15 cellular contexts compared by ENCODE assay signal in the genomic region with DNA sequence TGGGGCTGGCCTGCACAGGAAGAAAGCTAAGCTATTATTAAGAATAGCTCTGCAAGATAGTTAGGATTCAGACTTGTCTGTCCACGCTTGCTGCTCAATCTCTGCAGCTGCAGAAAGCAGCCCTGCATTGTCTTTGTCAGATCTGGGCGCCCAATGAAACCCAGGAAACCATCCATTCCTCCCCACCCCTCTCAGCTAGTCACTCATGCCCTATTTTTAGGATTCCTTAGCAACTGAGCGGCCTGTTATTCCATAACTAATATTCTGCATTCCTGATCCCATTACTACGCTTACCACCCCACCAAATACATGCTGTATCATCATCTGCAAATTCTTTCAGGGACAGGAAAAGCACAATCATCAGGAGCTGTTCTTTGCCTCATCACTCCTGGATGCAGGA. TPM values are rescaled to one million over a fixed set of nuclear protein-coding genes. Genes with fewer than 3 reads are reported as not detected.
DNase-seq lines count a peak whose midpoint lies in the region; ATAC-seq and TF ChIP-seq lines count a peak whose summit lies in the region.
"Had no signal": no experiment of that assay in that cellular context is flagged by ENCODE, and none has a peak within 500 bp of the region (broad histone marks: within the 10 kb centered on the region; RNA-seq: fewer than 3 reads in every experiment).

No MANE protein-coding gene starts in this region.

- H3K4me3 ChIP-seq in AG09309 (ENCODE audit: control insufficient read depth, low read depth, low read length): no peak overlapping the region
- no peak overlapping the region for H3K4me3 ChIP-seq in IMR-90 (ENCODE audit: insufficient read depth, low read depth, low read length)
- no peak overlapping the region for H3K4me3 ChIP-seq in endodermal cell (ENCODE audit: low read length)
- no peak overlapping the region for H3K4me3 ChIP-seq in neural progenitor cell
- H3K4me3 ChIP-seq: breast epithelium, tibial nerve had no signal

- H3K9ac ChIP-seq in IMR-90 (ENCODE audit: low read depth, low read length) (no peak overlapping the region), endodermal cell (ENCODE audit: extremely low read depth, low read length, poor library complexity, severe bottlenecking) (no peak overlapping the region), neural progenitor cell (no peak overlapping the region)

- 0% methylated on average over 2 of the region's 4 CpGs; no CpG with 5 or more reads in 1 of the 2 experiments for WGBS in IMR-90 (ENCODE audit: extremely low coverage in 2 of 2, insufficient read length in 1 of 2), 2 experiments
- WGBS in endodermal cell (ENCODE audit: insufficient coverage in 1 of 2, insufficient read length in 1 of 2), 2 experiments: 72 to 85% methylated on average over 4 of the region's 4 CpGs

- DNase-seq in AG09309 (ENCODE audit: low read depth) (peak; percentile 46), IMR-90 (peak; percentile 74), endodermal cell (no peak), neural progenitor cell (ENCODE audit: low spot score) (no peak), SKM-1 treated with dmso at 0.1 percent for 144 hours (lab: John Stamatoyannopoulos, UW; ENCODE audit: unreplicated experiment) (no peak), cerebellum (ENCODE audit: low spot score) (no peak)
- no peak for DNase-seq in activated CD4-positive, CD25-positive, alpha-beta regulatory T cell treated with anti-CD3 and anti-CD28 coated beads, Interleukin-2, amount 50 U/mL, for 72 hours
- DNase-seq: activated CD8-positive, alpha-beta memory T cell treated with anti-CD3 and anti-CD28 coated beads for 24 hours; NCI-H69; SW 1271 had no signal

- H2BK120ac ChIP-seq in IMR-90 (ENCODE audit: low read depth, low read length): no peak overlapping the region

- no peak overlapping the region for H2AK9ac ChIP-seq in IMR-90 (replicated peaks; ENCODE audit: low read depth, low read length, poor library complexity)

- H2AFZ ChIP-seq in IMR-90 (replicated peaks; ENCODE audit: low read length, poor library complexity) (peak overlapping the region; percentile 71), neural progenitor cell (replicated peaks) (peak overlapping the region; percentile 59)

- H3K4me1 ChIP-seq in IMR-90 (ENCODE audit: control insufficient read depth, insufficient read depth, low read length) (no peaks in the 10 kb centered on the region), endodermal cell (ENCODE audit: control insufficient read depth, insufficient read depth, low read length) (peaks cover 3% of the 10 kb centered on the region), neural progenitor cell (peaks cover 20% of the 10 kb centered on the region)
- H3K4me1 ChIP-seq: breast epithelium had no signal

- in situ Hi-C loops in IMR-90 (cut with MboI; ENCODE audit: low sequenced_read_pairs): no loop called here

- H3K9me3 ChIP-seq in IMR-90 (ENCODE audit: control insufficient read depth, insufficient read depth, low read length) (no peaks in the 10 kb centered on the region), endodermal cell (ENCODE audit: control insufficient read depth, low read length) (no peaks in the 10 kb centered on the region), neural progenitor cell (ENCODE audit: low read depth) (no peaks in the 10 kb centered on the region)
- H3K9me3 ChIP-seq: breast epithelium, tibial nerve had no signal

- no peak overlapping the region for H4K8ac ChIP-seq in IMR-90 (ENCODE audit: low read depth in 2 of 2, low read length in 2 of 2)

- H2BK15ac ChIP-seq in IMR-90 (ENCODE audit: low read depth, low read length): no peak overlapping the region

- intact Hi-C loops in IMR-90 (cut with micrococcal nuclease): no loop called here

- TF ChIP-seq POLR2A in IMR-90 (IDR thresholded peaks at IDR 0.05; ENCODE audit: low read depth, low read length): no peak

- H2AK5ac ChIP-seq in IMR-90 (ENCODE audit: low read depth, low read length): no peak overlapping the region

- POLR2A ChIA-PET in IMR-90 (lab: Charles Lee; ENCODE audit: unreplicated experiment): no interaction called here

- H2BK5ac ChIP-seq in IMR-90 (ENCODE audit: low read depth, low read length, poor library complexity, severe bottlenecking): no peak overlapping the region

- no peak overlapping the region for H3K56ac ChIP-seq in IMR-90 (ENCODE audit: extremely low read depth, insufficient read depth, low read length)

- dilution Hi-C loops in IMR-90 (cut with HindIII; ENCODE audit: low sequenced_read_pairs, unreplicated experiment): no loop called here

- no peaks in the 10 kb centered on the region for H3K9me1 ChIP-seq in IMR-90 (ENCODE audit: insufficient read depth, low read length)

- H3K27me3 ChIP-seq in IMR-90 (ENCODE audit: control insufficient read depth, insufficient read depth, low read length) (no peaks in the 10 kb centered on the region), endodermal cell (ENCODE audit: control insufficient read depth, insufficient read depth, low read length, poor library complexity, severe bottlenecking) (no peaks in the 10 kb centered on the region), neural progenitor cell (no peaks in the 10 kb centered on the region)
- H3K27me3 ChIP-seq: breast epithelium, tibial nerve had no signal

- H3F3A ChIP-seq in neural progenitor cell (ENCODE audit: low read depth): no peaks in the 10 kb centered on the region

- no peak overlapping the region for H3K4ac ChIP-seq in IMR-90 (ENCODE audit: low read depth, low read length)

- H3K79me1 ChIP-seq in IMR-90 (ENCODE audit: low read depth in 1 of 2, low read length in 2 of 2): no peaks in the 10 kb centered on the region

- CTCF ChIA-PET in IMR-90 (lab: Yijun Ruan, JAX): no interaction called here

- no TSS peak for BruUV-seq in IMR-90 (replicated peaks; lab: Mats Ljungman, UMichigan)

- no peaks in the 10 kb centered on the region for H3K36me3 Mint-ChIP-seq in endodermal cell (ENCODE audit: low read depth)
- H3K36me3 Mint-ChIP-seq in neural progenitor cell: no peaks in the 10 kb centered on the region
- H3K36me3 Mint-ChIP-seq: natural killer cell treated with Interleukin-12 subunit alpha and Interleukin-12 subunit beta and Interleukin-15 and Interleukin-18, amount 100 ng/mL, for 72 hours had no signal

- H3K36me3 ChIP-seq in IMR-90 (ENCODE audit: control insufficient read depth, insufficient read depth, low read length) (no peaks in the 10 kb centered on the region), endodermal cell (ENCODE audit: control insufficient read depth, insufficient read depth, low read length) (no peaks in the 10 kb centered on the region), neural progenitor cell (no peaks in the 10 kb centered on the region)
- H3K36me3 ChIP-seq: breast epithelium, tibial nerve had no signal

- H2BK20ac ChIP-seq in IMR-90 (ENCODE audit: low read depth, low read length): no peak overlapping the region

- TF ChIP-seq CTCF in AG09309 (IDR thresholded peaks at IDR 0.05; ENCODE audit: control insufficient read depth, insufficient read depth, low read depth, low read length, missing control alignments) (no peak), IMR-90 (conservative IDR thresholded peaks at IDR 0.05; ENCODE audit: low read depth, low read length) (no peak), endodermal cell (conservative IDR thresholded peaks at IDR 0.05) (no peak), neural progenitor cell (IDR thresholded peaks at IDR 0.05) (no peak)

- no peak overlapping the region for H3K18ac ChIP-seq in IMR-90 (ENCODE audit: low read depth, low read length)

- H3K14ac ChIP-seq in IMR-90 (replicated peaks; ENCODE audit: low read depth, low read length): no peak overlapping the region

- H3K23ac ChIP-seq in IMR-90 (ENCODE audit: low read depth, low read length): no peak overlapping the region

- TF ChIP-seq RAD21 in IMR-90 (IDR thresholded peaks at IDR 0.05; ENCODE audit: low read length): no peak

- ATAC-seq in IMR-90 (ENCODE audit: low read depth) (peak; percentile 82), HG02642 (IDR thresholded peaks at IDR 0.05; ENCODE audit: poor library complexity, unreplicated experiment) (no peak)
- ATAC-seq: natural killer cell treated with Interleukin-12 subunit alpha and Interleukin-12 subunit beta and Interleukin-15 and Interleukin-18, amount 100 ng/mL, for 72 hours had no signal

- H3K27me3 Mint-ChIP-seq in endodermal cell (ENCODE audit: insufficient read depth) (no peaks in the 10 kb centered on the region), neural progenitor cell (ENCODE audit: insufficient read depth, low read depth) (no peaks in the 10 kb centered on the region)

- no peak overlapping the region for H3K4me3 Mint-ChIP-seq in endodermal cell
- no peak overlapping the region for H3K4me3 Mint-ChIP-seq in neural progenitor cell
- H3K4me3 Mint-ChIP-seq: natural killer cell treated with Interleukin-12 subunit alpha and Interleukin-12 subunit beta and Interleukin-15 and Interleukin-18, amount 100 ng/mL, for 72 hours had no signal

- no peak overlapping the region for H3K4me2 ChIP-seq in IMR-90 (ENCODE audit: low read depth, low read length)
- H3K4me2 ChIP-seq in neural progenitor cell: no peak overlapping the region

- H4K20me1 ChIP-seq in IMR-90 (ENCODE audit: insufficient read depth, low read length) (no peaks in the 10 kb centered on the region), neural progenitor cell (ENCODE audit: low read depth) (no peaks in the 10 kb centered on the region)

- H3K9me3 Mint-ChIP-seq in endodermal cell (no peaks in the 10 kb centered on the region), neural progenitor cell (no peaks in the 10 kb centered on the region)
- H3K9me3 Mint-ChIP-seq: natural killer cell treated with Interleukin-12 subunit alpha and Interleukin-12 subunit beta and Interleukin-15 and Interleukin-18, amount 100 ng/mL, for 72 hours had no signal

- H3K4me1 Mint-ChIP-seq in endodermal cell: peaks cover 8% of the 10 kb centered on the region
- H3K4me1 Mint-ChIP-seq in neural progenitor cell: peaks cover 17% of the 10 kb centered on the region

- H4K5ac ChIP-seq in IMR-90 (ENCODE audit: low read depth, low read length): no peak overlapping the region

- H3K27ac Mint-ChIP-seq in endodermal cell (no peak overlapping the region), neural progenitor cell (no peak overlapping the region)
- H3K27ac Mint-ChIP-seq: B cell; natural killer cell treated with Interleukin-12 subunit alpha and Interleukin-12 subunit beta and Interleukin-15 and Interleukin-18, amount 100 ng/mL, for 72 hours had no signal

- H3K27ac ChIP-seq in IMR-90 (ENCODE audit: insufficient read depth, low read length) (no peak overlapping the region), endodermal cell (ENCODE audit: low read depth, low read length) (peak overlapping the region; percentile 50), neural progenitor cell (no peak overlapping the region)
- H3K27ac ChIP-seq: breast epithelium had no signal

- no peak overlapping the region for H4K91ac ChIP-seq in IMR-90 (ENCODE audit: insufficient read depth, low read depth, low read length)

- no peaks in the 10 kb centered on the region for H3K79me2 ChIP-seq in neural progenitor cell (ENCODE audit: low read depth)

RNA-seq across cellular contexts. Expression of gene APC, which starts 52.9 kb away (rescaled TPM):
- 58.4 and 76.1 TPM in 2 replicates for total RNA-seq in IMR-90 (2012; rRNA removed)
- 7.3 and 9.4 TPM in 2 replicates for polyA plus RNA-seq in IMR-90 (2012; rRNA removed)
- polyA plus RNA-seq in IMR-90 (2012; cell fraction: cytosol; rRNA removed): 2.5 and 3.6 TPM in 2 replicates
- 5.6 and 10.5 TPM in 2 replicates for polyA plus RNA-seq in IMR-90 (2012; cell fraction: nucleus; rRNA removed; ENCODE audit: low replicate concordance)
- total RNA-seq in endodermal cell: 10 to 100 TPM; 66.3 to 87.6 TPM
- polyA plus RNA-seq in endodermal cell (2013, experiment 1 of 2): 26.3 TPM
- polyA plus RNA-seq in endodermal cell (2013, experiment 2 of 2): 33.6 TPM
- 39.7 and 51.7 TPM in 2 replicates for total RNA-seq in neural progenitor cell (ENCODE audit: low replicate concordance)
- total RNA-seq in cerebellum: 293 TPM

Comparison
In these comparisons a context has a peak if more than half of its experiments do, and no peak if none do; other contexts are left out.
1. DNase-seq: peak in AG09309 (single experiment) and IMR-90 (single experiment); none in endodermal cell (single experiment), neural progenitor cell (single experiment), SKM-1 treated with dmso at 0.1 percent for 144 hours (single experiment), cerebellum (single experiment) and activated CD4-positive, CD25-positive, alpha-beta regulatory T cell treated with anti-CD3 and anti-CD28 coated beads, Interleukin-2, amount 50 U/mL, for 72 hours (single experiment).